In the genomic region with DNA sequence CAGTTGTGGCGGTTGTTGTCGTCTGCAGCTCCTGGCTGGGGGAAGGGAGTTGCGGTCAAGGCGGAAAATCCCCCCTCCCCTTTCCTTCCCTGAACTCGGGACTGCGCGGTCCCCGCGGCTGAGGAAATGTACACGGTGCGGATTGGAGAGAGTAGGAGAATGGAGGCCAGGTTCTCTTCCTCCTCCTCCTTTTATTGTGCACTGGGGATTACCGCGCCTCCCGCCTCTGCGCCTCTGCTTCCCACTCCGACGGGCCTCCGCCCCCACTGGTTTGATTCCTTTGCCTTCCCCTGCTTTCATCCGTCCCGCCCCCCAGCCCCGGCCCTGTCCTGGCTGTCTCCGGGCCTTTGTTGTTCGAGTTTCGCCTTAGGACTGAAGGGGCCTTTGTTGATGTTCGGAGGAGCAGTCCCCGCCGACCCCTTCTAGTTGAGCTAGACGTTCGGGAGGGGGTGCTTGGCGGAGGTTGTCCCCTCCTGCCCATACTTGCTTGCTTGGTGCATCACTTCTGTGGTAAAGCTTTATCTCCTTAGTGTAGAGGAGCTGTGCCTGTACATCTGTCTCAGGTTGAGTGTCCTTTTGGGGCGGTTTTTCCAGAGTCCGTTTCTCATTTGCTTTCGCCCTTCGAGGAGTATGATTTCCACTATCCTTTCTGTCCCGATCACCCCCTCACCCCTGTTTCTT, we compare ENCODE assay signal across 8 cellular contexts. TPM values are rescaled to one million over a fixed set of nuclear protein-coding genes. Genes with fewer than 3 reads are reported as not detected.
A peak's percentile ranks its signal among the peaks of the same experiment; 100 is the strongest.
DNase-seq lines count a peak whose midpoint lies in the region; ATAC-seq lines count a peak whose summit lies in the region.

No MANE protein-coding gene starts in this region.

- DNase-seq in COR-L47 (lab: John Stamatoyannopoulos, UW) (peak; percentile 46), MV-4-11 (lab: John Stamatoyannopoulos, UW) (peak; percentile 31), lung microvascular endothelial cell (ENCODE audit: low read depth in 2 of 2) (peak; percentile 35 to 54)
- DNase-seq in activated CD4-positive, alpha-beta T cell treated with anti-CD3 and anti-CD28 coated beads, Interleukin-2, amount 50 U/mL, for 1 hour: peak; percentile 34
- peak; percentile 52 for DNase-seq in effector CD4-positive, alpha-beta T cell
- DNase-seq in stimulated activated CD8-positive, alpha-beta memory T cell treated with anti-CD3 and anti-CD28 coated beads, Interleukin-12 subunit alpha, Interleukin-12 subunit beta, amount 100 ng/mL, for 1 hour (ENCODE audit: low read depth): peak; percentile 16

- peak; percentile 1 for ATAC-seq in GM21529 (IDR thresholded peaks at IDR 0.05; ENCODE audit: unreplicated experiment)
- no peak for ATAC-seq in HG03139 (IDR thresholded peaks at IDR 0.05; ENCODE audit: unreplicated experiment)

RNA-seq across cellular contexts. Expression of a gene that starts 0.7 kb away (rescaled TPM):
- 11.3 and 18.3 TPM in 2 replicates for total RNA-seq in lung microvascular endothelial cell
